ENCODE assay signal across 10 cellular contexts in the genomic region with DNA sequence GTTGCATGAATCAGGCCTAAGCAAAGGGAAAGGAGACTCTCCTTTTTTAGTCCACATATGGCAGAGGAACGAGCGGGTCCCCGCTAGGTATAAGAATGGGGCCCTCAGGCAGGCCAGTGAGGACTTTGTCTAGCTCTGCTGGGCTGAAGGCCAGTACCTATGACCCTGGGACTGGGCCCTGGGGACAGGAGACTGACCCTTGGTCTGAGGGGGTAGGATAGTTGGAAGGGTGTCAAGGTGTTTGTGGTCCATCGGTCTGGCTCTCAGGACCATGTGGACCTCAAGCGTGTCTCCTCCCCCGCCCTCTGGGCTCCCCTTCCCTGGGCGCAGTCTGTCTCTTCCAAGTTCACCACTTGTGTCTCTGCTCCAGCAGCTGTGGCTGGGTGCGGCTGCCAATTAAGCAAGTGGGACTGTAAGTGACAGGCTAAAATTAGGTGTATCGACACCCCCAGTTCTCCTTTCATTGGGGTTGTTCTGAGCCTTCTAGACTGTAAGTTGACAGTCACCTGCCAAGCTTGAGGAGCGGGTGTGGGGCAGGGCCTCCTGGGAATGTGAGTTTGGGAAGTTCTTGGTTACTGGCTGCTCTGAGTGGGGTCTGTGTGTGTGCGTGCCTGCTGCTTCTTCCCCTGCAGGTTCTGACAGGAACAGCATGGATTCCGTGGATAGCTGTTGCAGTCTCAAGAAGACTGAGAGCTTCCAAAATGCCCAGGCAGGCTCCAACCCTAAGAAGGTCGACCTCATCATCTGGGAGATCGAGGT. TPM values are rescaled to one million over a fixed set of nuclear protein-coding genes. Genes with fewer than 3 reads are reported as not detected.
DNase-seq lines count a peak whose midpoint lies in the region; ATAC-seq and TF ChIP-seq lines count a peak whose summit lies in the region.
"Had no signal": no experiment of that assay in that cellular context is flagged by ENCODE, and none has a peak within 500 bp of the region (broad histone marks: within the 10 kb centered on the region; RNA-seq: fewer than 3 reads in every experiment).

No MANE protein-coding gene starts in this region.

- peaks cover 16% of the 10 kb centered on the region for H3K36me3 Mint-ChIP-seq in mesothelial cell of epicardium
- H3K36me3 Mint-ChIP-seq in activated CD4-positive, alpha-beta T cell treated with anti-CD3 and anti-CD28 coated beads for 36 hours (ENCODE audit: low read depth), result peaks cover 22% of the 10 kb centered on the region

- peaks cover 0 to 12% of the 10 kb centered on the region in 2 donors for H3K36me3 ChIP-seq in vagina

- H3K9me3 Mint-ChIP-seq in mesothelial cell of epicardium, result no peaks in the 10 kb centered on the region
- no peaks in the 10 kb centered on the region for H3K9me3 Mint-ChIP-seq in activated CD4-positive, alpha-beta T cell treated with anti-CD3 and anti-CD28 coated beads for 36 hours (ENCODE audit: low read depth)
- H3K9me3 Mint-ChIP-seq: stimulated activated effector memory CD8-positive, alpha-beta T cell treated with anti-CD3 and anti-CD28 coated beads, Interleukin-12 subunit alpha, Interleukin-12 subunit beta, amount 100 ng/mL, for 72 hours had no signal

- no peaks in the 10 kb centered on the region for H3K27me3 Mint-ChIP-seq in mesothelial cell of epicardium (ENCODE audit: low read depth)
- H3K27me3 Mint-ChIP-seq in activated CD4-positive, alpha-beta T cell treated with anti-CD3 and anti-CD28 coated beads for 36 hours, result no peaks in the 10 kb centered on the region

- CTCF ChIA-PET in activated CD4-positive, alpha-beta T cell treated with anti-CD3 and anti-CD28 coated beads for 36 hours (lab: Charles Lee), result interaction anchor here (0.8 to 1.5 kb wide), 3 partner anchors 9 to 258 kb away, joined by 3 read pairs; a partner anchor contains a TSS

- TF ChIP-seq CTCF in epithelial cell of esophagus (IDR thresholded peaks at IDR 0.05; ENCODE audit: insufficient read depth, low read depth, low read length, missing control alignments) (peak; percentile 49), mesothelial cell of epicardium (IDR thresholded peaks at IDR 0.05; ENCODE audit: unreplicated experiment) (peak; percentile 43), vagina (IDR thresholded peaks at IDR 0.05) (no peak)

- H3K9me3 ChIP-seq in vagina, result no peaks in the 10 kb centered on the region

- DNase-seq in Right ventricle myocardium inferior (ENCODE audit: missing footprints), result peak; percentile 85
- DNase-seq in cardiac septum (ENCODE audit: low spot score), result no peak
- peak; percentile 42 for DNase-seq in epithelial cell of esophagus (ENCODE audit: low read depth)
- DNase-seq in mesothelial cell of epicardium (ENCODE audit: low spot score in 2 of 2, unreplicated experiment in 2 of 2), result no peak
- no peak for DNase-seq in vagina (ENCODE audit: extremely low spot score in 2 of 2)
- DNase-seq in activated CD4-positive, alpha-beta T cell treated with anti-CD3 and anti-CD28 coated beads for 36 hours, result no peak
- no peak for DNase-seq in NCI-H1436 treated with DMSO at 0.1 percent for 48 hours (lab: John Stamatoyannopoulos, UW)
- DNase-seq: NCI-H748 treated with DMSO at 0.1 percent for 48 hours had no signal

- no peak for TF ChIP-seq POLR2A in vagina (IDR thresholded peaks at IDR 0.05)

- peak; percentile 63 for ATAC-seq in Right ventricle myocardium inferior
- ATAC-seq in activated CD4-positive, alpha-beta T cell treated with anti-CD3 and anti-CD28 coated beads for 36 hours, result no peak
- ATAC-seq in HG02623 (IDR thresholded peaks at IDR 0.05; ENCODE audit: unreplicated experiment), result no peak
- ATAC-seq: stimulated activated effector memory CD8-positive, alpha-beta T cell treated with anti-CD3 and anti-CD28 coated beads, Interleukin-12 subunit alpha, Interleukin-12 subunit beta, amount 100 ng/mL, for 72 hours had no signal

- no peak overlapping the region for H3K27ac Mint-ChIP-seq in mesothelial cell of epicardium
- H3K27ac Mint-ChIP-seq in activated CD4-positive, alpha-beta T cell treated with anti-CD3 and anti-CD28 coated beads for 36 hours, result no peak overlapping the region
- H3K27ac Mint-ChIP-seq: stimulated activated effector memory CD8-positive, alpha-beta T cell treated with anti-CD3 and anti-CD28 coated beads, Interleukin-12 subunit alpha, Interleukin-12 subunit beta, amount 100 ng/mL, for 72 hours had no signal

- H3K4me1 ChIP-seq in vagina, result peaks cover 54% of the 10 kb centered on the region

- peaks cover 13% of the 10 kb centered on the region for H3K4me1 Mint-ChIP-seq in mesothelial cell of epicardium
- no peaks in the 10 kb centered on the region for H3K4me1 Mint-ChIP-seq in activated CD4-positive, alpha-beta T cell treated with anti-CD3 and anti-CD28 coated beads for 36 hours

- intact Hi-C loops in Right ventricle myocardium inferior (cut with DNase I), result loop anchor here (2.0 to 10.0 kb wide), 4 partner anchors 19 to 885 kb away; no protein-coding TSS in a partner anchor
- intact Hi-C loops in cardiac septum (cut with DNase I), result loop anchor here (1.0 to 2.0 kb wide), 2 partner anchors 11 to 19 kb away; no protein-coding TSS in a partner anchor
- intact Hi-C loops in vagina (cut with DNase I), result loop anchor here (10.0 kb wide), 2 partner anchors 105 to 425 kb away; no protein-coding TSS in a partner anchor
- intact Hi-C loops in activated CD4-positive, alpha-beta T cell treated with anti-CD3 and anti-CD28 coated beads for 36 hours (cut with DNase I, micrococcal nuclease), result no loop called here

- H3K4me3 ChIP-seq in epithelial cell of esophagus (ENCODE audit: low read length), result no peak overlapping the region
- no peak overlapping the region for H3K4me3 ChIP-seq in vagina

- H3K27me3 ChIP-seq in vagina, result no peaks in the 10 kb centered on the region

- POLR2A ChIA-PET in activated CD4-positive, alpha-beta T cell treated with anti-CD3 and anti-CD28 coated beads for 36 hours (lab: Charles Lee), result no interaction called here

- peak overlapping the region; percentile 26 for H3K27ac ChIP-seq in vagina

- no peak overlapping the region for H3K4me3 Mint-ChIP-seq in mesothelial cell of epicardium
- no peak overlapping the region for H3K4me3 Mint-ChIP-seq in activated CD4-positive, alpha-beta T cell treated with anti-CD3 and anti-CD28 coated beads for 36 hours
- H3K4me3 Mint-ChIP-seq: stimulated activated effector memory CD8-positive, alpha-beta T cell treated with anti-CD3 and anti-CD28 coated beads, Interleukin-12 subunit alpha, Interleukin-12 subunit beta, amount 100 ng/mL, for 72 hours had no signal

RNA-seq across cellular contexts. Expression of a gene that starts 24.5 kb away (rescaled TPM):
- total RNA-seq in Right ventricle myocardium inferior (226 TPM), cardiac septum (108 TPM), mesothelial cell of epicardium (26.4 to 30.7 TPM (median 27.5 TPM) in 3 replicates), vagina (94.3 TPM)
- total RNA-seq in activated CD4-positive, alpha-beta T cell treated with anti-CD3 and anti-CD28 coated beads for 36 hours, result 10 to 100 TPM; 27.0 to 29.8 TPM

Comparison
In these comparisons a context has a peak if more than half of its experiments do, and no peak if none do; other contexts are left out.
1. DNase-seq: peak in Right ventricle myocardium inferior (single experiment) and epithelial cell of esophagus (single experiment); none in cardiac septum (single experiment), mesothelial cell of epicardium (0 of 2), vagina (0 of 2), activated CD4-positive, alpha-beta T cell treated with anti-CD3 and anti-CD28 coated beads for 36 hours (single experiment) and NCI-H1436 treated with DMSO at 0.1 percent for 48 hours (single experiment).
2. CTCF ChIP-seq: peak in epithelial cell of esophagus (single experiment) and mesothelial cell of epicardium (single experiment); none in vagina (0 of 3).
3. intact Hi-C loops: an anchor here in Right ventricle myocardium inferior (2.0 to 10.0 kb wide), cardiac septum (1.0 to 2.0 kb wide) and vagina (10.0 kb wide); none called in activated CD4-positive, alpha-beta T cell treated with anti-CD3 and anti-CD28 coated beads for 36 hours.